Comparison of ENCODE assay signal across 8 cellular contexts in genomic region chr1:174968750-174969244, GRCh38. TPM values are rescaled to one million over a fixed set of nuclear protein-coding genes. Genes with fewer than 3 reads are reported as not detected.
DNase-seq lines count a peak whose midpoint lies in the region; ATAC-seq, FAIRE-seq and TF ChIP-seq lines count a peak whose summit lies in the region.

No MANE protein-coding gene starts in this region.

- intact Hi-C loops in activated CD8-positive, alpha-beta T cell treated with anti-CD3 and anti-CD28 coated beads for 36 hours (cut with micrococcal nuclease) = no loop called here
- intact Hi-C loops in HepG2 (cut with micrococcal nuclease; ENCODE audit: unreplicated experiment) = loop anchor here (2.0 kb wide), 1 partner anchor 14 kb away; no protein-coding TSS in a partner anchor

- DNase-seq in CD8-positive, alpha-beta memory T cell = peak in 3 of 5 donors; percentile 56 to 89 (median 79)
- DNase-seq in activated CD8-positive, alpha-beta T cell treated with anti-CD3 and anti-CD28 coated beads for 36 hours = peak; percentile 54
- DNase-seq in HepG2 (ENCODE audit: low spot score) (no peak), NCI-H345 (lab: John Stamatoyannopoulos, UW) (no peak)
- DNase-seq in NK-92 treated with Interleukin-12 subunit alpha and Interleukin-12 subunit beta, amount 100 ng/mL, for 24 hours (lab: John Stamatoyannopoulos, UW) = no peak

- no peaks in the 10 kb centered on the region for H3K9me3 ChIP-seq in CD8-positive, alpha-beta memory T cell (ENCODE audit: low read length)
- no peaks in the 10 kb centered on the region for H3K9me3 ChIP-seq in HepG2 (ENCODE audit: low read length)

- H3K27me3 Mint-ChIP-seq in CD8-positive, alpha-beta memory T cell = no peaks in the 10 kb centered on the region
- H3K27me3 Mint-ChIP-seq in activated CD8-positive, alpha-beta T cell treated with anti-CD3 and anti-CD28 coated beads for 36 hours = peaks cover 1% of the 10 kb centered on the region

- H2AFZ ChIP-seq in HepG2 (ENCODE audit: low read length) = no peak overlapping the region

- ATAC-seq in GM19467 (IDR thresholded peaks at IDR 0.05; ENCODE audit: unreplicated experiment) = peak; percentile 62
- ATAC-seq in HG03469 (IDR thresholded peaks at IDR 0.05; ENCODE audit: unreplicated experiment) = peak; percentile 55
- peak; percentile 52 for ATAC-seq in activated CD8-positive, alpha-beta T cell treated with anti-CD3 and anti-CD28 coated beads for 36 hours
- no peak for ATAC-seq in HepG2
- no peak for ATAC-seq in HG02970 (IDR thresholded peaks at IDR 0.05; ENCODE audit: low FRiP score, unreplicated experiment)

- TF ChIP-seq EP300 in HepG2 (IDR thresholded peaks at IDR 0.05; ENCODE audit: low read depth in 2 of 2, low read length in 2 of 2) = no peak
- no peak for TF ChIP-seq EP300 in HepG2 (CRISPR knock-in tag; IDR thresholded peaks at IDR 0.05; ENCODE audit: borderline replicate concordance)

- CTCF ChIA-PET in CD8-positive, alpha-beta memory T cell (lab: Charles Lee) = interaction anchor here (0.9 to 1.8 kb wide), 6 partner anchors 8 to 169 kb away, joined by 3 to 9 read pairs (median 4); no protein-coding TSS in a partner anchor
- CTCF ChIA-PET in activated CD8-positive, alpha-beta T cell treated with anti-CD3 and anti-CD28 coated beads for 36 hours (lab: Charles Lee) = interaction anchor here (0.6 to 2.7 kb wide), 6 partner anchors 10 to 177 kb away, joined by 3 to 9 read pairs (median 4); partner anchors contain the start of gene CACYBP
- CTCF ChIA-PET in HepG2 (lab: Yijun Ruan, JAX; ENCODE audit: low intra/inter-chr PET ratio, low total read pairs) = no interaction called here

- peaks cover 77 to 85% (median 84%) of the 10 kb centered on the region in 3 donors for H3K4me1 Mint-ChIP-seq in CD8-positive, alpha-beta memory T cell
- peaks cover 67% of the 10 kb centered on the region for H3K4me1 Mint-ChIP-seq in activated CD8-positive, alpha-beta T cell treated with anti-CD3 and anti-CD28 coated beads for 36 hours (ENCODE audit: low read depth)

- H3K36me3 ChIP-seq in CD8-positive, alpha-beta memory T cell (ENCODE audit: insufficient read depth, low read length) = no peaks in the 10 kb centered on the region
- no peaks in the 10 kb centered on the region for H3K36me3 ChIP-seq in HepG2 (replicated peaks in 1 of 2; ENCODE audit: control insufficient read depth in 1 of 2, insufficient read depth in 2 of 2, low read length in 2 of 2)

- H3K9ac ChIP-seq in HepG2 (ENCODE audit: insufficient read depth, low read depth, low read length) = no peak overlapping the region

- peaks cover 0 to 35% (median 3%) of the 10 kb centered on the region in 3 donors for H3K36me3 Mint-ChIP-seq in CD8-positive, alpha-beta memory T cell
- peaks cover 6% of the 10 kb centered on the region for H3K36me3 Mint-ChIP-seq in activated CD8-positive, alpha-beta T cell treated with anti-CD3 and anti-CD28 coated beads for 36 hours (ENCODE audit: low read depth)

- no peaks in the 10 kb centered on the region for H4K20me1 ChIP-seq in HepG2 (ENCODE audit: insufficient read depth, low read length)

- 76% methylated on average over 5 of the region's 5 CpGs for WGBS in HepG2 (ENCODE audit: low lambda C conversion rate)

- POLR2A ChIA-PET in CD8-positive, alpha-beta memory T cell (lab: Charles Lee) = interaction anchor here (0.6 to 8.3 kb wide), 7 partner anchors 8 to 1100 kb away, joined by 3 to 123 read pairs (median 4); partner anchors contain the start of genes CACYBP and ZBTB37
- POLR2A ChIA-PET in activated CD8-positive, alpha-beta T cell treated with anti-CD3 and anti-CD28 coated beads for 36 hours (lab: Charles Lee) = interaction anchor here (0.6 to 1.3 kb wide), 6 partner anchors 11 to 1102 kb away, joined by 3 to 5 read pairs (median 4); partner anchors contain the start of gene MRPS14
- POLR2A ChIA-PET in HepG2 (lab: Yijun Ruan, JAX) = interaction anchor here (1.4 kb wide), 1 partner anchor 31 kb away, joined by 3 read pairs; no protein-coding TSS in a partner anchor

- TF ChIP-seq CTCF in activated CD8-positive, alpha-beta T cell treated with anti-CD3 and anti-CD28 coated beads for 36 hours (IDR thresholded peaks at IDR 0.05) = no peak
- TF ChIP-seq CTCF in HepG2 (CRISPR knock-in tag; IDR thresholded peaks at IDR 0.05) = no peak

- no peaks in the 10 kb centered on the region for H3K27me3 ChIP-seq in CD8-positive, alpha-beta memory T cell (ENCODE audit: insufficient read depth, low read length, poor library complexity, severe bottlenecking)
- no peaks in the 10 kb centered on the region for H3K27me3 ChIP-seq in HepG2 (ENCODE audit: control insufficient read depth in 1 of 2, insufficient read depth in 2 of 2, low read length in 2 of 2)

- no peaks in the 10 kb centered on the region for H3K79me2 ChIP-seq in HepG2 (ENCODE audit: insufficient read depth, low read length)

- BruUV-seq in HepG2 (replicated peaks; lab: Mats Ljungman, UMichigan) = no TSS peak

- peak overlapping the region; percentile 82 to 99 (median 92) for H3K27ac Mint-ChIP-seq in CD8-positive, alpha-beta memory T cell
- H3K27ac Mint-ChIP-seq in activated CD8-positive, alpha-beta T cell treated with anti-CD3 and anti-CD28 coated beads for 36 hours = peak overlapping the region; percentile 81

- peak overlapping the region; percentile 55 for H3K27ac ChIP-seq in CD8-positive, alpha-beta memory T cell (ENCODE audit: low read depth, low read length)
- no peak overlapping the region for H3K27ac ChIP-seq in HepG2 (ENCODE audit: extremely low read length, insufficient read depth, low read length)

- no peak overlapping the region for H3K4me2 ChIP-seq in HepG2 (ENCODE audit: low read depth, low read length)

- peaks cover 80% of the 10 kb centered on the region for H3K4me1 ChIP-seq in CD8-positive, alpha-beta memory T cell (ENCODE audit: insufficient read depth, low read length)
- H3K4me1 ChIP-seq in HepG2 (ENCODE audit: insufficient read depth, low read length) = peaks cover 36% of the 10 kb centered on the region

- no peak for TF ChIP-seq POLR2A in HepG2 (IDR thresholded peaks at IDR 0.05; ENCODE audit: insufficient read depth in 1 of 2, low read depth in 2 of 2, low read length in 2 of 2)

- H3K4me3 ChIP-seq in CD8-positive, alpha-beta memory T cell (ENCODE audit: low read length) = peak overlapping the region; percentile 29
- no peak overlapping the region for H3K4me3 ChIP-seq in HepG2 (replicated peaks in 1 of 3; ENCODE audit: insufficient read depth in 1 of 3, low read depth in 2 of 3, low read length in 3 of 3)

- H3K9me3 Mint-ChIP-seq in CD8-positive, alpha-beta memory T cell = no peaks in the 10 kb centered on the region
- H3K9me3 Mint-ChIP-seq in activated CD8-positive, alpha-beta T cell treated with anti-CD3 and anti-CD28 coated beads for 36 hours = no peaks in the 10 kb centered on the region

- no peak for TF ChIP-seq RAD21 in HepG2 (CRISPR knock-in tag; IDR thresholded peaks at IDR 0.05)

- no peak for FAIRE-seq in HepG2 (lab: Jason Lieb, UNC)

- H3K4me3 Mint-ChIP-seq in CD8-positive, alpha-beta memory T cell = peak overlapping the region; percentile 67 to 90 (median 82)
- peak overlapping the region; percentile 51 for H3K4me3 Mint-ChIP-seq in activated CD8-positive, alpha-beta T cell treated with anti-CD3 and anti-CD28 coated beads for 36 hours

- in situ Hi-C loops in HepG2 (cut with HindIII; ENCODE audit: extremely low pct_ligation_motif_present, low pct_unique_long_range_greater_than_20kb) = no loop called here

RNA-seq across cellular contexts. Expression of gene CACYBP, which starts 30.9 kb away (rescaled TPM):
- 100 to 1,000 TPM; 345 to 372 TPM for total RNA-seq in CD8-positive, alpha-beta memory T cell
- polyA plus RNA-seq in CD8-positive, alpha-beta memory T cell = 166 TPM
- 100 to 1,000 TPM; 307 to 346 TPM for total RNA-seq in activated CD8-positive, alpha-beta T cell treated with anti-CD3 and anti-CD28 coated beads for 36 hours
- total RNA-seq in HepG2 (2016; rRNA removed; fragmentation: Illumina TruSeq; extraction: Trizol) = 183 and 247 TPM in 2 replicates
- total RNA-seq in HepG2 (2016; cell fraction: cytosol; rRNA removed; fragmentation: Illumina TruSeq; extraction: Trizol; ENCODE audit: low read depth) = 30.4 and 49.6 TPM in 2 replicates
- 174 and 253 TPM in 2 replicates for total RNA-seq in HepG2 (2016; cell fraction: insoluble cytoplasmic fraction; rRNA removed; fragmentation: Illumina TruSeq; extraction: Trizol)
- total RNA-seq in HepG2 (2016; cell fraction: membrane; rRNA removed; fragmentation: Illumina TruSeq; extraction: Trizol) = 59.8 and 73.6 TPM in 2 replicates
- 71.5 and 73.7 TPM in 2 replicates for total RNA-seq in HepG2 (2016; cell fraction: nucleus; rRNA removed; fragmentation: Illumina TruSeq; extraction: Trizol)
- 14.4 and 18.4 TPM in 2 replicates for polyA plus RNA-seq in HepG2 (2011; rRNA removed)
- 16.9 and 18.9 TPM in 2 replicates for polyA plus RNA-seq in HepG2 (2011; cell fraction: cytosol; rRNA removed)
- polyA plus RNA-seq in HepG2 (2011; cell fraction: nucleus; rRNA removed) = 6.2 and 30.3 TPM in 2 replicates
- polyA plus RNA-seq in HepG2 (2012) = 63.3 and 84.9 TPM in 2 replicates
- polyA plus RNA-seq in HepG2 (2016; cell fraction: cytosol; fragmentation: Illumina TruSeq; extraction: Trizol; ENCODE audit: low read depth) = 27.7 and 44.6 TPM in 2 replicates
- 258 and 299 TPM in 2 replicates for polyA plus RNA-seq in HepG2 (2016; cell fraction: insoluble cytoplasmic fraction; fragmentation: Illumina TruSeq; extraction: Trizol; ENCODE audit: low read depth)
- polyA plus RNA-seq in HepG2 (2016; cell fraction: membrane; fragmentation: Illumina TruSeq; extraction: Trizol; ENCODE audit: low read depth) = 37.6 and 44.0 TPM in 2 replicates
- polyA plus RNA-seq in HepG2 (2016; cell fraction: nucleus; fragmentation: Illumina TruSeq; extraction: Trizol; ENCODE audit: insufficient read depth, low read depth) = 94.4 and 105 TPM in 2 replicates
- polyA minus RNA-seq in HepG2 (2011; rRNA and poly(A)+ RNA removed; ENCODE audit: low replicate concordance) = 7.8 and 17.6 TPM in 2 replicates
- polyA minus RNA-seq in HepG2 (2011; cell fraction: cytosol; rRNA and poly(A)+ RNA removed) = 13.6 and 15.7 TPM in 2 replicates
- polyA minus RNA-seq in HepG2 (2011; cell fraction: nucleus; rRNA and poly(A)+ RNA removed) = 22.3 and 32.9 TPM in 2 replicates

RNA-seq across cellular contexts. Expression of gene MRPS14, which starts 54.4 kb away (rescaled TPM):
- total RNA-seq in CD8-positive, alpha-beta memory T cell = 10 to 100 TPM; 41.0 to 41.4 TPM
- 49.4 TPM for polyA plus RNA-seq in CD8-positive, alpha-beta memory T cell
- total RNA-seq in activated CD8-positive, alpha-beta T cell treated with anti-CD3 and anti-CD28 coated beads for 36 hours = 10 to 100 TPM; 42.1 to 45.7 TPM
- 43.2 and 52.7 TPM in 2 replicates for total RNA-seq in HepG2 (2016; rRNA removed; fragmentation: Illumina TruSeq; extraction: Trizol)
- 9.3 and 9.4 TPM in 2 replicates for total RNA-seq in HepG2 (2016; cell fraction: cytosol; rRNA removed; fragmentation: Illumina TruSeq; extraction: Trizol; ENCODE audit: low read depth)
- 44.1 and 58.4 TPM in 2 replicates for total RNA-seq in HepG2 (2016; cell fraction: insoluble cytoplasmic fraction; rRNA removed; fragmentation: Illumina TruSeq; extraction: Trizol)
- total RNA-seq in HepG2 (2016; cell fraction: membrane; rRNA removed; fragmentation: Illumina TruSeq; extraction: Trizol) = 13.3 and 14.6 TPM in 2 replicates
- 19.0 and 20.8 TPM in 2 replicates for total RNA-seq in HepG2 (2016; cell fraction: nucleus; rRNA removed; fragmentation: Illumina TruSeq; extraction: Trizol)
- 32.0 and 36.6 TPM in 2 replicates for polyA plus RNA-seq in HepG2 (2011; rRNA removed)
- 20.4 and 26.8 TPM in 2 replicates for polyA plus RNA-seq in HepG2 (2011; cell fraction: cytosol; rRNA removed)
- 14.8 and 19.5 TPM in 2 replicates for polyA plus RNA-seq in HepG2 (2011; cell fraction: nucleus; rRNA removed)
- polyA plus RNA-seq in HepG2 (2012) = 38.4 and 42.2 TPM in 2 replicates
- polyA plus RNA-seq in HepG2 (2016; cell fraction: cytosol; fragmentation: Illumina TruSeq; extraction: Trizol; ENCODE audit: low read depth) = 11.7 and 12.1 TPM in 2 replicates
- 52.9 and 60.0 TPM in 2 replicates for polyA plus RNA-seq in HepG2 (2016; cell fraction: insoluble cytoplasmic fraction; fragmentation: Illumina TruSeq; extraction: Trizol; ENCODE audit: low read depth)
- polyA plus RNA-seq in HepG2 (2016; cell fraction: membrane; fragmentation: Illumina TruSeq; extraction: Trizol; ENCODE audit: low read depth) = 11.2 and 11.7 TPM in 2 replicates
- polyA plus RNA-seq in HepG2 (2016; cell fraction: nucleus; fragmentation: Illumina TruSeq; extraction: Trizol; ENCODE audit: insufficient read depth, low read depth) = 32.8 and 35.8 TPM in 2 replicates
- 11.8 and 20.3 TPM in 2 replicates for polyA minus RNA-seq in HepG2 (2011; rRNA and poly(A)+ RNA removed; ENCODE audit: low replicate concordance)
- 9.5 and 10.3 TPM in 2 replicates for polyA minus RNA-seq in HepG2 (2011; cell fraction: cytosol; rRNA and poly(A)+ RNA removed)
- 25.4 and 25.8 TPM in 2 replicates for polyA minus RNA-seq in HepG2 (2011; cell fraction: nucleus; rRNA and poly(A)+ RNA removed)

Comparison
In these comparisons a context has a peak if more than half of its experiments do, and no peak if none do; other contexts are left out.
1. DNase-seq: peak in CD8-positive, alpha-beta memory T cell (3 of 5) and activated CD8-positive, alpha-beta T cell treated with anti-CD3 and anti-CD28 coated beads for 36 hours (single experiment); none in HepG2 (single experiment), NK-92 treated with Interleukin-12 subunit alpha and Interleukin-12 subunit beta, amount 100 ng/mL, for 24 hours (single experiment) and NCI-H345 (single experiment).
2. ATAC-seq: peak in GM19467 (single experiment), HG03469 (single experiment) and activated CD8-positive, alpha-beta T cell treated with anti-CD3 and anti-CD28 coated beads for 36 hours (single experiment); none in HepG2 (single experiment) and HG02970 (single experiment).